ENCODE assay signal across 35 cellular contexts in the genomic region with DNA sequence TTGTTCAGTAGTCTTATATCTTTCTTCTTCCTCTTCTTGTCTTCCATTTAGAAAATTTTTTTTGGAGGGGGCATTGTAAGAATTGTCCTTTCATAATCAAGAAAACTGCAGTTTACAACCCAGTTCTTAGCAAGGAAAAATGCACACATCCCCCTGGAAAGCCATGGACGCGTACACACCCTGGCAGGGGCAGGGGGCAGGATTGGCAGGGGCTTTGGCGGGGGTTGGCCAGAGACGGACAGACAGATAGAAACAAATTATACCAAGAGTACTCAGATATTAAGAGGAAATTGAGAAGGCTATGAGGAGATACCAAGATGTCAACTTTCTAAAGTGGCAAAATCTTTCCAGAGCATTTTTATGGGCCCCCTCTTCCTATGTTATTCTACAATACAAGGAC.
DNase-seq lines count a peak whose midpoint lies in the region; ATAC-seq, FAIRE-seq and TF ChIP-seq lines count a peak whose summit lies in the region.
"Had no signal": no experiment of that assay in that cellular context is flagged by ENCODE, and none has a peak within 500 bp of the region (broad histone marks: within the 10 kb centered on the region; RNA-seq: fewer than 3 reads in every experiment).

No MANE protein-coding gene starts in this region.

- FAIRE-seq in astrocyte (lab: Jason Lieb, UNC) = peak; percentile 71
- FAIRE-seq: A204.1, D721Med had no signal

- no peaks in the 10 kb centered on the region for H3K36me3 ChIP-seq in Karpas-422 (ENCODE audit: insufficient read depth, low read length)
- no peaks in the 10 kb centered on the region for H3K36me3 ChIP-seq in astrocyte (ENCODE audit: insufficient read depth, low read length)
- H3K36me3 ChIP-seq in neural progenitor cell = no peaks in the 10 kb centered on the region
- H3K36me3 ChIP-seq: BE2C; BLaER1; BLaER1 treated with 17β-estradiol and CSF1 and Interleukin-3, amounts not matched to agents 10 nM and 100 nM had no signal

- ATAC-seq in HG03159 (IDR thresholded peaks at IDR 0.05; ENCODE audit: unreplicated experiment) = no peak
- ATAC-seq: A549; CD8-positive, alpha-beta T cell had no signal

- H3K27me3 Mint-ChIP-seq in astrocyte (ENCODE audit: low read depth, unreplicated experiment) (no peaks in the 10 kb centered on the region), neural progenitor cell (ENCODE audit: insufficient read depth, low read depth) (no peaks in the 10 kb centered on the region)
- H3K27me3 Mint-ChIP-seq: B cell; CD4-positive, alpha-beta memory T cell; CD4-positive, alpha-beta T cell; CD4-positive, CD25-positive, alpha-beta regulatory T cell; CD8-positive, alpha-beta memory T cell had no signal

- H3K27ac ChIP-seq in Karpas-422 (ENCODE audit: low read length) (peak overlapping the region; percentile 24; the same call in 1 of the 2 replicates), astrocyte (ENCODE audit: low read depth, low read length) (no peak overlapping the region), neural progenitor cell (no peak overlapping the region)
- H3K27ac ChIP-seq: 22Rv1; A549; BLaER1; BLaER1 treated with 17β-estradiol and CSF1 and Interleukin-3, amounts not matched to agents 10 nM and 100 nM; C4-2B had no signal

- DNase-seq in Karpas-422 = no peak
- DNase-seq in astrocyte (ENCODE audit: low read depth) = no peak
- DNase-seq in neural progenitor cell (ENCODE audit: low spot score) = no peak
- no peak for DNase-seq in putamen (ENCODE audit: low spot score)
- no peak for DNase-seq in mesenteric fat pad (ENCODE audit: low spot score)
- DNase-seq: 8988T; ACHN; AML-193; BE2C; C1 segment of cervical spinal cord; Caco-2; Calu3; CD4-positive, alpha-beta memory T cell; CD4-positive, alpha-beta T cell; CD4-positive, CD25-positive, alpha-beta regulatory T cell; CD8-positive, alpha-beta memory T cell; CD8-positive, alpha-beta T cell; COR-L47; DMS 273 treated with DMSO at 0.1 percent for 48 hours; DMS153; DMS53; DMS79; DMS79 treated with DMSO at 0.1 percent for 48 hours; DND-41; EL had no signal

- no peaks in the 10 kb centered on the region for H3K79me2 ChIP-seq in Karpas-422 (ENCODE audit: low read length)
- H3K79me2 ChIP-seq in astrocyte (ENCODE audit: insufficient read depth, low read length) = no peaks in the 10 kb centered on the region
- H3K79me2 ChIP-seq in neural progenitor cell (ENCODE audit: low read depth) = no peaks in the 10 kb centered on the region

- H3K4me1 Mint-ChIP-seq in astrocyte (ENCODE audit: low read depth, unreplicated experiment) (no peaks in the 10 kb centered on the region), neural progenitor cell (no peaks in the 10 kb centered on the region)
- H3K4me1 Mint-ChIP-seq: B cell; CD14-positive monocyte; CD4-positive, alpha-beta memory T cell; CD4-positive, CD25-positive, alpha-beta regulatory T cell; CD8-positive, alpha-beta memory T cell had no signal

- H3K9ac ChIP-seq in Karpas-422 (ENCODE audit: low read length) = no peak overlapping the region
- H3K9ac ChIP-seq in astrocyte (ENCODE audit: low read length) = no peak overlapping the region
- H3K9ac ChIP-seq in neural progenitor cell = no peak overlapping the region
- H3K9ac ChIP-seq: BLaER1; BLaER1 treated with 17β-estradiol and CSF1 and Interleukin-3, amounts not matched to agents 10 nM and 100 nM had no signal

- H3K27me3 ChIP-seq in Karpas-422 (ENCODE audit: low read length) (no peaks in the 10 kb centered on the region), astrocyte (ENCODE audit: insufficient read depth, low read length) (no peaks in the 10 kb centered on the region), neural progenitor cell (no peaks in the 10 kb centered on the region)
- H3K27me3 ChIP-seq: BE2C had no signal

- H3K27ac Mint-ChIP-seq in astrocyte (ENCODE audit: unreplicated experiment) = no peak overlapping the region
- H3K27ac Mint-ChIP-seq in neural progenitor cell = no peak overlapping the region
- H3K27ac Mint-ChIP-seq: B cell; CD4-positive, alpha-beta memory T cell; CD4-positive, alpha-beta T cell; CD4-positive, CD25-positive, alpha-beta regulatory T cell; CD8-positive, alpha-beta memory T cell; CD8-positive, alpha-beta T cell had no signal

- H3K9me3 ChIP-seq in Karpas-422 (ENCODE audit: low read length) = no peaks in the 10 kb centered on the region; the same call in 1 of the 2 replicates
- no peaks in the 10 kb centered on the region for H3K9me3 ChIP-seq in astrocyte (ENCODE audit: insufficient read depth, low read depth, low read length)
- H3K9me3 ChIP-seq in neural progenitor cell (ENCODE audit: low read depth) = no peaks in the 10 kb centered on the region
- H3K9me3 ChIP-seq: A549, BE2C, BLaER1, Caco-2 had no signal

- H3K9me2 ChIP-seq in Karpas-422 (replicated peaks; ENCODE audit: insufficient read depth, low read length) = no peaks in the 10 kb centered on the region

- H3K36me3 Mint-ChIP-seq in astrocyte (ENCODE audit: low read depth, unreplicated experiment) (no peaks in the 10 kb centered on the region), neural progenitor cell (no peaks in the 10 kb centered on the region)
- H3K36me3 Mint-ChIP-seq: CD14-positive monocyte; CD4-positive, alpha-beta memory T cell; CD4-positive, CD25-positive, alpha-beta regulatory T cell; CD8-positive, alpha-beta memory T cell; CD8-positive, alpha-beta T cell had no signal

- TF ChIP-seq CTCF in astrocyte (IDR thresholded peaks at IDR 0.05; ENCODE audit: insufficient read depth, low read depth, low read length) (no peak), neural progenitor cell (IDR thresholded peaks at IDR 0.05) (no peak)

- H3K9me3 Mint-ChIP-seq in astrocyte (ENCODE audit: unreplicated experiment) (no peaks in the 10 kb centered on the region), neural progenitor cell (no peaks in the 10 kb centered on the region)

- H3K4me3 Mint-ChIP-seq in astrocyte (ENCODE audit: unreplicated experiment) (no peak overlapping the region), neural progenitor cell (no peak overlapping the region)
- H3K4me3 Mint-ChIP-seq: B cell; CD14-positive monocyte; CD4-positive, alpha-beta memory T cell; CD4-positive, alpha-beta T cell; CD4-positive, CD25-positive, alpha-beta regulatory T cell; CD8-positive, alpha-beta memory T cell; CD8-positive, alpha-beta T cell had no signal

- no peak overlapping the region for H3K4me3 ChIP-seq in Karpas-422 (ENCODE audit: low read length)
- H3K4me3 ChIP-seq in astrocyte (ENCODE audit: insufficient read depth, low read depth, low read length) = no peak overlapping the region
- H3K4me3 ChIP-seq in neural progenitor cell = no peak overlapping the region
- H3K4me3 ChIP-seq: A549; BLaER1; BLaER1 treated with 17β-estradiol and CSF1 and Interleukin-3, amounts not matched to agents 10 nM and 100 nM had no signal

- H2AFZ ChIP-seq in Karpas-422 (ENCODE audit: low read length) = no peak overlapping the region; the same call in 1 of the 2 replicates
- no peak overlapping the region for H2AFZ ChIP-seq in astrocyte (ENCODE audit: low read depth, low read length)
- peak overlapping the region; percentile 9 for H2AFZ ChIP-seq in neural progenitor cell (replicated peaks)

- H3K4me2 ChIP-seq in Karpas-422 (ENCODE audit: low read depth, low read length, poor library complexity, severe bottlenecking) (no peak overlapping the region), astrocyte (ENCODE audit: low read length) (no peak overlapping the region), neural progenitor cell (no peak overlapping the region)
- H3K4me2 ChIP-seq: A549; BLaER1; BLaER1 treated with 17β-estradiol and CSF1 and Interleukin-3, amounts not matched to agents 10 nM and 100 nM had no signal

- no peaks in the 10 kb centered on the region for H3F3A ChIP-seq in neural progenitor cell (ENCODE audit: low read depth)

- H3K4me1 ChIP-seq in Karpas-422 (ENCODE audit: low read length) (peaks cover 29% of the 10 kb centered on the region), astrocyte (ENCODE audit: insufficient read depth, low read length) (no peaks in the 10 kb centered on the region), neural progenitor cell (no peaks in the 10 kb centered on the region)
- H3K4me1 ChIP-seq: A549; BE2C; BLaER1; BLaER1 treated with 17β-estradiol and CSF1 and Interleukin-3, amounts not matched to agents 10 nM and 100 nM; Caco-2 had no signal

- H4K20me1 ChIP-seq in Karpas-422 (ENCODE audit: insufficient read depth, low read depth, low read length) = no peaks in the 10 kb centered on the region
- H4K20me1 ChIP-seq in astrocyte (ENCODE audit: insufficient read depth, low read length) = no peaks in the 10 kb centered on the region
- H4K20me1 ChIP-seq in neural progenitor cell (ENCODE audit: low read depth) = no peaks in the 10 kb centered on the region
